ENCODE assay signal across 23 cellular contexts in the genomic region with DNA sequence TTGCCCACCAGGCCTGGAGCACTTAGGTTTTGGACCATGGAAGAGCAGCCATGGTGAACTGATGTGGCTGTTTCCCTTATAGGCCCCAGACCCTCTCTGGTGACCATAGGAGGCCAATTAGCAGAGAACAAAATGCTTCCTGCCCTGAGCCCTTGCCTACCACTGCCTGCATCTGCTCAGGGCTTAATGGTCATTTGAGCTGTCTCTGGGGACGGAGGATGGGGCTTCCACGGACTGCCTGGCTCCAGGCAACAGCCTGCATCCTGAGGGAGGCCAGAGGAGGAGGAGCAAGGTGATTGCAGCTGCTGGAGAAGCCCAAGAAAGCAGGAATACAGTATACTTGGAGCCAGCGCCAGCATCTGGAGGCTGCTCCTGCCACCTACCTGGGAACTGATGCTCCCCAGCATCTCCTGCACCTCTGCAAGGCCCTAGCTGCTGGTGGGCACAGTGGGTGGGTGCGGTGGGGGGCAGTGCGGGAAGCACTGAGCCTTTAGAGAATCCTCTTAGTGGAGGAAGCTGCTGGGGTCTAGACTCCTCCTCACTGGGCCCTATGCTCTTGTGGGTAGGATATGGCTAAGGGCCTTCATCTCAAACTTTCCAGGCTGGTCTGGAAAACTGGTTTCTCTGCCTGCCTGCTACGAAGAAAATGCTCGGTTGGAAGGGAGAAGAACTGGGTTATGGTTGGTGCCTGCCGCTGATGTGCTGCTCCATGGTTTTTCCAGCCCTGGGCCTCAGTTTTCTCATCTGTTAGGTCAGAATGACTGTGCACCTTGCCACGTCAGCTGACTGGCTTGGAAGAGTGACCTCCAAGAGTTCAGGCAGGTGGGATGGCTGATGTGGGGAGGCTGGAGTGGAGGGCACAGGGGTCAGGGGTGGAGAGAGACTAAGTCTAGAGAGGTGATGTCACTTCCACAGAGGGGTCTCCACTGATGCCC.
DNase-seq lines count a peak whose midpoint lies in the region; ATAC-seq and TF ChIP-seq lines count a peak whose summit lies in the region.
"Had no signal": no experiment of that assay in that cellular context is flagged by ENCODE, and none has a peak within 500 bp of the region (broad histone marks: within the 10 kb centered on the region; RNA-seq: fewer than 3 reads in every experiment).

No MANE protein-coding gene starts in this region.

- DNase-seq in BE2C (peak; percentile 56), SK-N-DZ (ENCODE audit: low spot score) (peak; percentile 32), neural progenitor cell (ENCODE audit: low spot score) (peak; percentile 25), sciatic nerve (ENCODE audit: low spot score) (no peak), islet precursor cell (no peak)
- DNase-seq in activated CD4-positive, alpha-beta T cell treated with anti-CD3 and anti-CD28 coated beads for 4 hours, result no peak
- DNase-seq: activated CD4-positive, CD25-positive, alpha-beta regulatory T cell treated with anti-CD3 and anti-CD28 coated beads, Interleukin-2, amount 50 U/mL, for 72 hours; activated CD8-positive, alpha-beta T cell treated with anti-CD3 and anti-CD28 coated beads, Interleukin-2, amount 10 ng/mL, durations not matched to agents 7 days and 5 days; amygdala; cortex of kidney; GDM1; MV-4-11; NCI-H510A; stimulated activated CD4-positive, alpha-beta T cell treated with anti-CD3 and anti-CD28 coated beads, Interleukin-15, amount 100 ng/mL, for 24 hours; SW 1271; transverse colon had no signal

- no peak overlapping the region for H3K27ac Mint-ChIP-seq in neural progenitor cell
- H3K27ac Mint-ChIP-seq: activated CD8-positive, alpha-beta T cell treated with anti-CD3 and anti-CD28 coated beads, Interleukin-2, amount 10 ng/mL, durations not matched to agents 7 days and 5 days; natural killer cell treated with Interleukin-12 subunit alpha and Interleukin-12 subunit beta and Interleukin-15 and Interleukin-18, amount 100 ng/mL, for 72 hours had no signal

- H3K79me2 ChIP-seq in neural progenitor cell (ENCODE audit: low read depth), result no peaks in the 10 kb centered on the region

- H3K9me3 Mint-ChIP-seq in neural progenitor cell, result no peaks in the 10 kb centered on the region
- H3K9me3 Mint-ChIP-seq: natural killer cell treated with Interleukin-12 subunit alpha and Interleukin-12 subunit beta and Interleukin-15 and Interleukin-18, amount 100 ng/mL, for 72 hours had no signal

- H3K27me3 Mint-ChIP-seq in neural progenitor cell (ENCODE audit: insufficient read depth, low read depth), result peaks cover 4% of the 10 kb centered on the region

- no peaks in the 10 kb centered on the region for H3K36me3 ChIP-seq in BE2C
- H3K36me3 ChIP-seq in HEK293 (ENCODE audit: control insufficient read depth in 2 of 2, insufficient read depth in 1 of 2, low read length in 2 of 2), result no peaks in the 10 kb centered on the region
- no peaks in the 10 kb centered on the region for H3K36me3 ChIP-seq in neural progenitor cell
- H3K36me3 ChIP-seq: cardiac muscle cell, right lobe of liver, transverse colon had no signal

- POLR2A ChIA-PET in HEK293 (lab: Yijun Ruan, JAX), result no interaction called here

- H3K4me2 ChIP-seq in neural progenitor cell, result no peak overlapping the region
- H3K4me2 ChIP-seq: KMS-11 had no signal

- CTCF ChIA-PET in HEK293 (lab: Yijun Ruan, JAX), result no interaction called here

- H3K4me3 ChIP-seq in BE2C (ENCODE audit: low read depth, low read length) (no peak overlapping the region), HEK293 (ENCODE audit: low read depth, low read length) (no peak overlapping the region), neural progenitor cell (no peak overlapping the region)
- H3K4me3 ChIP-seq: cardiac muscle cell, right lobe of liver, transverse colon had no signal

- H2AFZ ChIP-seq in neural progenitor cell (replicated peaks), result no peak overlapping the region

- H3K4me1 ChIP-seq in BE2C (no peaks in the 10 kb centered on the region), HEK293 (ENCODE audit: control insufficient read depth, insufficient read depth, low read length) (no peaks in the 10 kb centered on the region), neural progenitor cell (peaks cover 1% of the 10 kb centered on the region)
- H3K4me1 ChIP-seq: right lobe of liver, transverse colon had no signal

- ATAC-seq in sciatic nerve, result no peak
- no peak for ATAC-seq in HG03432 (IDR thresholded peaks at IDR 0.05; ENCODE audit: unreplicated experiment)
- ATAC-seq: activated CD8-positive, alpha-beta T cell treated with anti-CD3 and anti-CD28 coated beads, Interleukin-2, amount 10 ng/mL, durations not matched to agents 7 days and 5 days; HCT116 had no signal

- H3K4me3 Mint-ChIP-seq in neural progenitor cell, result no peak overlapping the region
- H3K4me3 Mint-ChIP-seq: activated CD8-positive, alpha-beta T cell treated with anti-CD3 and anti-CD28 coated beads, Interleukin-2, amount 10 ng/mL, durations not matched to agents 7 days and 5 days; natural killer cell treated with Interleukin-12 subunit alpha and Interleukin-12 subunit beta and Interleukin-15 and Interleukin-18, amount 100 ng/mL, for 72 hours had no signal

- H3K27me3 ChIP-seq in BE2C, result no peaks in the 10 kb centered on the region
- no peaks in the 10 kb centered on the region for H3K27me3 ChIP-seq in neural progenitor cell
- H3K27me3 ChIP-seq: cardiac muscle cell, right lobe of liver, transverse colon had no signal

- TF ChIP-seq CTCF in BE2C (IDR thresholded peaks at IDR 0.05; ENCODE audit: low read depth, low read length) (no peak), HEK293 (tag by site-specific recombination; IDR thresholded peaks at IDR 0.05) (no peak), neural progenitor cell (IDR thresholded peaks at IDR 0.05) (no peak)

- H3K4me1 Mint-ChIP-seq in neural progenitor cell, result peaks cover 4% of the 10 kb centered on the region

- no peaks in the 10 kb centered on the region for H3K36me3 Mint-ChIP-seq in neural progenitor cell
- H3K36me3 Mint-ChIP-seq: natural killer cell treated with Interleukin-12 subunit alpha and Interleukin-12 subunit beta and Interleukin-15 and Interleukin-18, amount 100 ng/mL, for 72 hours had no signal

- H3F3A ChIP-seq in neural progenitor cell (ENCODE audit: low read depth), result no peaks in the 10 kb centered on the region

- H3K27ac ChIP-seq in HEK293 (ENCODE audit: extremely low read depth, low read depth, low read length) (no peak overlapping the region), neural progenitor cell (no peak overlapping the region)
- H3K27ac ChIP-seq: cardiac muscle cell, KMS-11, right lobe of liver, transverse colon had no signal

- intact Hi-C loops in sciatic nerve (cut with DNase I), result no loop called here

- no peak overlapping the region for H3K9ac ChIP-seq in neural progenitor cell
- H3K9ac ChIP-seq: KMS-11 had no signal

- no peaks in the 10 kb centered on the region for H3K9me3 ChIP-seq in BE2C
- H3K9me3 ChIP-seq in HEK293 (ENCODE audit: control insufficient read depth, insufficient read depth, low read depth, low read length), result no peaks in the 10 kb centered on the region
- no peaks in the 10 kb centered on the region for H3K9me3 ChIP-seq in neural progenitor cell (ENCODE audit: low read depth)
- H3K9me3 ChIP-seq: right lobe of liver, transverse colon had no signal

- H4K20me1 ChIP-seq in neural progenitor cell (ENCODE audit: low read depth), result no peaks in the 10 kb centered on the region

TF ChIP-seq in HEK293, 187 proteins besides CTCF, POLR2A, EP300 and RAD21 (continues in another document):
- TF ChIP-seq ZNF292 (tag by site-specific recombination; IDR thresholded peaks at IDR 0.05; ENCODE audit: borderline replicate concordance, low read depth), result no peak
- TF ChIP-seq, protein P1, sequence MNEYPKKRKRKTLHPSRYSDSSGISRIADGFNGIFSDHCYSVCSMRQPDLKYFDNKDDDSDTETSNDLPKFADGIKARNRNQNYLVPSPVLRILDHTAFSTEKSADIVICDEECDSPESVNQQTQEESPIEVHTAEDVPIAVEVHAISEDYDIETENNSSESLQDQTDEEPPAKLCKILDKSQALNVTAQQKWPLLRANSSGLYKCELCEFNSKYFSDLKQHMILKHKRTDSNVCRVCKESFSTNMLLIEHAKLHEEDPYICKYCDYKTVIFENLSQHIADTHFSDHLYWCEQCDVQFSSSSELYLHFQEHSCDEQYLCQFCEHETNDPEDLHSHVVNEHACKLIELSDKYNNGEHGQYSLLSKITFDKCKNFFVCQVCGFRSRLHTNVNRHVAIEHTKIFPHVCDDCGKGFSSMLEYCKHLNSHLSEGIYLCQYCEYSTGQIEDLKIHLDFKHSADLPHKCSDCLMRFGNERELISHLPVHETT (tag by site-specific recombination; IDR thresholded peaks at IDR 0.05), result no peak

Comparison
In these comparisons a context has a peak if more than half of its experiments do, and no peak if none do; other contexts are left out.
1. DNase-seq: peak in BE2C (single experiment), SK-N-DZ (single experiment) and neural progenitor cell (single experiment); none in sciatic nerve (single experiment), activated CD4-positive, alpha-beta T cell treated with anti-CD3 and anti-CD28 coated beads for 4 hours (0 of 2) and islet precursor cell (single experiment).